27 cellular contexts compared by ENCODE assay signal in the genomic region with DNA sequence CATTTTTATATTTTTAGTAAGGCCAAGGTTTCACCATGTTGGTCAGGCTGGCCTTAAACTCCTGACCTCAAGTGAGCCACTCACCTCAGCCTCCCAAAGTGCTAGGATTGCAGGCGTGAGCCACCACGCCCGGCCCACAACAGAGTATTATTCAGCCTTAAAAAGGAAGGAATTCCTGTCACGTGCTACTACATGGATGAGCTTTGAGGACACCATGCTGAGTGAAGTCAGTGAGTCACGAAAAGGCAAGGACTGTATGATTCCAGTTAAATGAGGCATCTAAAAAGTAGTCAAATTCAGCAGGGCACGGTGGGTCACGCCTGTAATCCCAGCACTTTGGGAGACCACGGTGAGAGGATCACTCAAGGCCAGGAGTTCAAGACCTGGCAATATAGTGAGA. TPM values are rescaled to one million over a fixed set of nuclear protein-coding genes. Genes with fewer than 3 reads are reported as not detected.
DNase-seq lines count a peak whose midpoint lies in the region; ATAC-seq, FAIRE-seq and TF ChIP-seq lines count a peak whose summit lies in the region.
"Had no signal": no experiment of that assay in that cellular context is flagged by ENCODE, and none has a peak within 500 bp of the region (broad histone marks: within the 10 kb centered on the region; RNA-seq: fewer than 3 reads in every experiment).

No MANE protein-coding gene starts in this region.

- WGBS in transverse colon (ENCODE audit: low coverage in 1 of 2), 2 donors: 84 to 100% methylated on average over 3 to 8 of the region's 8 CpGs
- WGBS in prostate gland: 92% methylated on average over 8 of the region's 8 CpGs

- H3K27me3 ChIP-seq in astrocyte (ENCODE audit: insufficient read depth, low read length) (no peaks in the 10 kb centered on the region), foreskin keratinocyte (no peaks in the 10 kb centered on the region), transverse colon (no peaks in the 10 kb centered on the region), prostate gland (replicated peaks; ENCODE audit: insufficient read depth) (no peaks in the 10 kb centered on the region)
- H3K27me3 ChIP-seq: ascending aorta, right atrium auricular region had no signal

- peak; percentile 63 for DNase-seq in HT1080 (ENCODE audit: low read depth)
- DNase-seq in astrocyte (ENCODE audit: low read depth): peak; percentile 22
- DNase-seq in foreskin keratinocyte: peak in 1 of 2 donors; percentile 65
- DNase-seq in transverse colon: no peak
- DNase-seq in stimulated activated CD4-positive, alpha-beta T cell treated with anti-CD3 and anti-CD28 coated beads, Interleukin-1b, Interleukin-23, amount 100 ng/mL, for 48 hours: no peak
- no peak for DNase-seq in prostate gland (ENCODE audit: low spot score)
- no peak for DNase-seq in natural killer cell treated with Interleukin-12 subunit alpha and Interleukin-12 subunit beta and Interleukin-15 and Interleukin-18, amount 100 ng/mL, for 72 hours (ENCODE audit: low spot score)
- DNase-seq: activated CD8-positive, alpha-beta T cell treated with anti-CD3 and anti-CD28 coated beads, Interleukin-2, amount 10 ng/mL, durations not matched to agents 7 days and 5 days; activated naive CD4-positive, alpha-beta T cell treated with anti-CD3 and anti-CD28 coated beads, Interleukin-2, amount 50 U/mL, for 16 hours; activated T-cell treated with anti-CD3 and anti-CD28 coated beads, Interleukin-2, amount 50 U/mL, for 48 hours; left cardiac atrium; NCI-H1436; NCI-H69; stimulated activated CD4-positive, alpha-beta T cell treated with anti-CD3 and anti-CD28 coated beads, Interleukin-15, amount 100 ng/mL, for 24 hours; WERI-Rb-1 had no signal

- ATAC-seq in foreskin keratinocyte: no peak
- ATAC-seq in natural killer cell treated with Interleukin-12 subunit alpha and Interleukin-12 subunit beta and Interleukin-15 and Interleukin-18, amount 100 ng/mL, for 72 hours: no peak
- ATAC-seq: activated CD8-positive, alpha-beta T cell treated with anti-CD3 and anti-CD28 coated beads, Interleukin-2, amount 10 ng/mL, durations not matched to agents 7 days and 5 days; HepG2; left cardiac atrium had no signal

- H3K36me3 Mint-ChIP-seq in astrocyte (ENCODE audit: low read depth, unreplicated experiment): peaks cover 22% of the 10 kb centered on the region
- H3K36me3 Mint-ChIP-seq in natural killer cell treated with Interleukin-12 subunit alpha and Interleukin-12 subunit beta and Interleukin-15 and Interleukin-18, amount 100 ng/mL, for 72 hours: peaks cover 11% of the 10 kb centered on the region

- H3K4me1 Mint-ChIP-seq in astrocyte (ENCODE audit: low read depth, unreplicated experiment): peaks cover 10% of the 10 kb centered on the region
- peaks cover 2 to 14% of the 10 kb centered on the region in 2 donors for H3K4me1 Mint-ChIP-seq in natural killer cell treated with Interleukin-12 subunit alpha and Interleukin-12 subunit beta and Interleukin-15 and Interleukin-18, amount 100 ng/mL, for 72 hours (ENCODE audit: low read depth in 2 of 2)

- H3K4me1 ChIP-seq in astrocyte (ENCODE audit: insufficient read depth, low read length) (peaks cover 43% of the 10 kb centered on the region), foreskin keratinocyte (peaks cover 39% of the 10 kb centered on the region), transverse colon (peaks cover 6 to 50% (median 47%) of the 10 kb centered on the region in 4 donors), prostate gland (replicated peaks) (peaks cover 20% of the 10 kb centered on the region)

- H3K9me3 ChIP-seq in astrocyte (ENCODE audit: insufficient read depth, low read depth, low read length) (no peaks in the 10 kb centered on the region), transverse colon (no peaks in the 10 kb centered on the region), prostate gland (no peaks in the 10 kb centered on the region)
- H3K9me3 ChIP-seq: ascending aorta, right atrium auricular region, thoracic aorta had no signal

- FAIRE-seq in astrocyte (lab: Jason Lieb, UNC): no peak
- FAIRE-seq: colon, endometrium, G401.6, GM19239, H54, HepG2 had no signal

- H3K9me3 Mint-ChIP-seq in astrocyte (ENCODE audit: unreplicated experiment): no peaks in the 10 kb centered on the region
- H3K9me3 Mint-ChIP-seq in natural killer cell treated with Interleukin-12 subunit alpha and Interleukin-12 subunit beta and Interleukin-15 and Interleukin-18, amount 100 ng/mL, for 72 hours: no peaks in the 10 kb centered on the region

- peak overlapping the region; percentile 25 for H3K9ac ChIP-seq in astrocyte (ENCODE audit: low read length)

- peak overlapping the region; percentile 38 for H3K4me2 ChIP-seq in astrocyte (ENCODE audit: low read length)

- intact Hi-C loops in transverse colon (cut with DNase I; ENCODE audit: low total_unique reads): no loop called here
- intact Hi-C loops in prostate gland (cut with DNase I): loop anchor here (5.0 kb wide), 2 partner anchors 52 to 152 kb away; a partner anchor contains a TSS

- no peak for TF ChIP-seq EP300 in transverse colon (IDR thresholded peaks at IDR 0.05; ENCODE audit: low read depth)

- in situ Hi-C loops in transverse colon (cut with MboI; ENCODE audit: low pct_ligation_motif_present in 1 of 4, low pct_unique_long_range_greater_than_20kb in 1 of 4, low sequenced_read_pairs in 3 of 4): loop anchor here in 3 of 4 donors (25.0 kb wide), 2 partner anchors 137 to 262 kb away; a partner anchor contains a TSS

- H3K36me3 ChIP-seq in astrocyte (ENCODE audit: insufficient read depth, low read length) (peaks cover 17% of the 10 kb centered on the region), transverse colon (peaks cover 0 to 26% (median 11%) of the 10 kb centered on the region in 4 donors), prostate gland (peaks cover 5 to 6% of the 10 kb centered on the region in 2 donors)

- no peaks in the 10 kb centered on the region for H3K79me2 ChIP-seq in astrocyte (ENCODE audit: insufficient read depth, low read length)

- H3K4me3 ChIP-seq in astrocyte (ENCODE audit: insufficient read depth, low read depth, low read length): no peak overlapping the region
- no peak overlapping the region for H3K4me3 ChIP-seq in transverse colon
- H3K4me3 ChIP-seq in prostate gland: no peak overlapping the region
- H3K4me3 ChIP-seq: ascending aorta, right atrium auricular region, thoracic aorta had no signal

- no peak overlapping the region for H2AFZ ChIP-seq in astrocyte (ENCODE audit: low read depth, low read length)

- no peak overlapping the region for H3K27ac Mint-ChIP-seq in astrocyte (ENCODE audit: unreplicated experiment)
- H3K27ac Mint-ChIP-seq in natural killer cell treated with Interleukin-12 subunit alpha and Interleukin-12 subunit beta and Interleukin-15 and Interleukin-18, amount 100 ng/mL, for 72 hours: peak overlapping the region in 1 of 2 donors; percentile 24

- no peak overlapping the region for H3K4me3 Mint-ChIP-seq in astrocyte (ENCODE audit: unreplicated experiment)
- H3K4me3 Mint-ChIP-seq in natural killer cell treated with Interleukin-12 subunit alpha and Interleukin-12 subunit beta and Interleukin-15 and Interleukin-18, amount 100 ng/mL, for 72 hours: no peak overlapping the region
- H3K4me3 Mint-ChIP-seq: activated CD8-positive, alpha-beta T cell treated with anti-CD3 and anti-CD28 coated beads, Interleukin-2, amount 10 ng/mL, durations not matched to agents 7 days and 5 days had no signal

- TF ChIP-seq CTCF in astrocyte (IDR thresholded peaks at IDR 0.05; ENCODE audit: insufficient read depth, low read depth, low read length): no peak
- TF ChIP-seq CTCF in foreskin keratinocyte (conservative IDR thresholded peaks at IDR 0.05): no peak
- no peak for TF ChIP-seq CTCF in transverse colon (IDR thresholded peaks at IDR 0.05)
- TF ChIP-seq CTCF in prostate gland (IDR thresholded peaks at IDR 0.05): no peak

- TF ChIP-seq POLR2A in transverse colon (IDR thresholded peaks at IDR 0.05) (no peak), prostate gland (IDR thresholded peaks at IDR 0.05) (no peak)

- H3K27me3 Mint-ChIP-seq in astrocyte (ENCODE audit: low read depth, unreplicated experiment): no peaks in the 10 kb centered on the region
- no peaks in the 10 kb centered on the region for H3K27me3 Mint-ChIP-seq in natural killer cell treated with Interleukin-12 subunit alpha and Interleukin-12 subunit beta and Interleukin-15 and Interleukin-18, amount 100 ng/mL, for 72 hours

- H3K27ac ChIP-seq in astrocyte (ENCODE audit: low read depth, low read length) (peak overlapping the region; percentile 62), foreskin keratinocyte (peak overlapping the region; percentile 16), transverse colon (peak overlapping the region in 3 of 4 donors; percentile 16 to 80 (median 51)), prostate gland (no peak overlapping the region)
- H3K27ac ChIP-seq: ascending aorta, right atrium auricular region, thoracic aorta, WERI-Rb-1 had no signal

- peaks cover 7% of the 10 kb centered on the region for H4K20me1 ChIP-seq in astrocyte (ENCODE audit: insufficient read depth, low read length)

RNA-seq across cellular contexts. Expression of a gene that starts 9.7 kb away (rescaled TPM):
- total RNA-seq in HT1080 (2014; rRNA removed; shearing (Covaris generic)): not detected in 2 replicates
- polyA plus RNA-seq in HT1080 (2015; cell fraction: cytosol; rRNA removed): not detected in 2 replicates
- polyA plus RNA-seq in HT1080 (2015; cell fraction: nucleus; rRNA removed): 0.12 TPM in 1 of 2 replicates, not detected in the other
- total RNA-seq in astrocyte: not detected in 2 replicates
- 4.3 and 5.1 TPM in 2 replicates for total RNA-seq in foreskin keratinocyte
- 5.5 and 6.2 TPM in 2 replicates for polyA plus RNA-seq in foreskin keratinocyte
- 10 to 100 TPM in 1 of 4 donors, 1 to 10 TPM in 1, not detected in 2; 2.6 to 38.9 TPM for total RNA-seq in transverse colon
- total RNA-seq in prostate gland: 1 to 10 TPM in 1 of 2 donors, under 1 TPM in 1; 0.41 to 2.2 TPM
- total RNA-seq in natural killer cell treated with Interleukin-12 subunit alpha and Interleukin-12 subunit beta and Interleukin-15 and Interleukin-18, amount 100 ng/mL, for 72 hours: under 1 TPM in 1 of 2 donors, not detected in 1; 0.78 TPM
- total RNA-seq: activated CD8-positive, alpha-beta T cell treated with anti-CD3 and anti-CD28 coated beads, Interleukin-2, amount 10 ng/mL, durations not matched to agents 7 days and 5 days; HepG2; M059J; T-helper 1 cell treated with Interleukin-12 subunit alpha and Interleukin-12 subunit beta and Interleukin-4 antibody, amounts not matched to agents 30 ng/mL and 1 ng/mL, for 36 hours had no signal
- polyA plus RNA-seq: BJ had no signal

RNA-seq across cellular contexts. Expression of a gene that starts 29.3 kb away (rescaled TPM):
- total RNA-seq in HT1080 (2014; rRNA removed; shearing (Covaris generic)): 35.9 and 38.3 TPM in 2 replicates
- polyA plus RNA-seq in HT1080 (2015; cell fraction: cytosol; rRNA removed): 34.0 and 38.7 TPM in 2 replicates
- polyA plus RNA-seq in HT1080 (2015; cell fraction: nucleus; rRNA removed): 113 and 130 TPM in 2 replicates
- 49.2 and 56.4 TPM in 2 replicates for total RNA-seq in astrocyte
- 49.1 and 57.7 TPM in 2 replicates for total RNA-seq in foreskin keratinocyte
- polyA plus RNA-seq in foreskin keratinocyte: 55.0 and 67.2 TPM in 2 replicates
- total RNA-seq in transverse colon: 100 to 1,000 TPM in 2 of 4 donors, 10 to 100 TPM in 2; 64.3 to 294 (median 112) TPM
- 100 to 1,000 TPM in 1 of 2 donors, 10 to 100 TPM in 1; 55.2 to 167 TPM for total RNA-seq in prostate gland
- 100 to 1,000 TPM in 1 of 2 donors, 10 to 100 TPM in 1; 91.5 to 147 TPM for total RNA-seq in natural killer cell treated with Interleukin-12 subunit alpha and Interleukin-12 subunit beta and Interleukin-15 and Interleukin-18, amount 100 ng/mL, for 72 hours

RNA-seq across cellular contexts. Expression of a gene that starts 37.9 kb away (rescaled TPM):
- 12.6 and 14.8 TPM in 2 replicates for total RNA-seq in HT1080 (2014; rRNA removed; shearing (Covaris generic))
- 8.7 and 9.2 TPM in 2 replicates for polyA plus RNA-seq in HT1080 (2015; cell fraction: cytosol; rRNA removed)
- 7.0 and 8.7 TPM in 2 replicates for polyA plus RNA-seq in HT1080 (2015; cell fraction: nucleus; rRNA removed)
- total RNA-seq in astrocyte (16.7 and 20.4 TPM in 2 replicates), foreskin keratinocyte (7.2 and 7.9 TPM in 2 replicates), transverse colon (10 to 100 TPM; 32.6 to 82.6 (median 58.6) TPM), prostate gland (10 to 100 TPM; 35.2 to 79.8 TPM)
- polyA plus RNA-seq in foreskin keratinocyte: 4.6 and 5.4 TPM in 2 replicates
- 10 to 100 TPM in 1 of 2 donors, 1 to 10 TPM in 1; 4.9 to 10.9 TPM for total RNA-seq in natural killer cell treated with Interleukin-12 subunit alpha and Interleukin-12 subunit beta and Interleukin-15 and Interleukin-18, amount 100 ng/mL, for 72 hours

RNA-seq across cellular contexts. Expression of a gene that starts 44.3 kb away (rescaled TPM):
- total RNA-seq in HT1080 (2014; rRNA removed; shearing (Covaris generic)): 229 and 243 TPM in 2 replicates
- polyA plus RNA-seq in HT1080 (2015; cell fraction: cytosol; rRNA removed): 134 and 150 TPM in 2 replicates
- 173 and 191 TPM in 2 replicates for polyA plus RNA-seq in HT1080 (2015; cell fraction: nucleus; rRNA removed)
- total RNA-seq in astrocyte: 129 and 134 TPM in 2 replicates
- 160 and 182 TPM in 2 replicates for total RNA-seq in foreskin keratinocyte
- polyA plus RNA-seq in foreskin keratinocyte: 172 and 186 TPM in 2 replicates
- total RNA-seq in transverse colon: 100 to 1,000 TPM in 3 of 4 donors, 10 to 100 TPM in 1; 80.7 to 117 (median 112) TPM
- total RNA-seq in prostate gland: 100 to 1,000 TPM in 1 of 2 donors, 10 to 100 TPM in 1; 96.4 to 116 TPM
- total RNA-seq in natural killer cell treated with Interleukin-12 subunit alpha and Interleukin-12 subunit beta and Interleukin-15 and Interleukin-18, amount 100 ng/mL, for 72 hours: 100 to 1,000 TPM; 148 to 163 TPM

Comparison
In these comparisons a context has a peak if more than half of its experiments do, and no peak if none do; other contexts are left out.
1. DNase-seq: peak in HT1080 (single experiment) and astrocyte (single experiment); none in transverse colon (single experiment), stimulated activated CD4-positive, alpha-beta T cell treated with anti-CD3 and anti-CD28 coated beads, Interleukin-1b, Interleukin-23, amount 100 ng/mL, for 48 hours (single experiment), prostate gland (single experiment) and natural killer cell treated with Interleukin-12 subunit alpha and Interleukin-12 subunit beta and Interleukin-15 and Interleukin-18, amount 100 ng/mL, for 72 hours (single experiment).
2. H3K27ac ChIP-seq: peak in astrocyte (single experiment), foreskin keratinocyte (single experiment) and transverse colon (3 of 4); none in prostate gland (0 of 2).